In the genomic region with DNA sequence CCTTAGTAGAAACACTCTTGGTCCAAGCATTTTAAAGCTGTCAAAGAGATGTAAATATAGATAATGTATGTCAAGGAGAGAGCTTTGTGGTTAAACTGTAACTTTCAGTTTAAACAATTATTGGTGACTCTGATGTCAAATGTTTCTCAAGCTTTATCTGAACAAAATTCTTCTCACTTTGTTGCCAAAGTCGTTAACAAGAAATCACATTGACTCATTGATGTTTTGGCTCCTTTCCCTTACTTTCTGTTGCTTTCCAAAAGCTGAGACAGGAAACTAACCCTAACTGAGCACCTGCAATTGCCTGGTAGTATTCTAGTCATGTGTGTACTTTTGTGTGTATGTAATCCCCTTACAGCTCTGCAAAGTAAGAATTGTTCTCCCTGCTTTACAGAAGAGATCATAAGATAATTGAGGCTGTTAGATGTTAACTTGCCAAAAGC, we compare ENCODE assay signal across 12 cellular contexts.
A peak's percentile ranks its signal among the peaks of the same experiment; 100 is the strongest.
DNase-seq lines count a peak whose midpoint lies in the region; ATAC-seq and TF ChIP-seq lines count a peak whose summit lies in the region.
"Had no signal": no experiment of that assay in that cellular context is flagged by ENCODE, and none has a peak within 500 bp of the region (broad histone marks: within the 10 kb centered on the region; RNA-seq: fewer than 3 reads in every experiment).

No MANE protein-coding gene starts in this region.

- ATAC-seq in GM21526 (IDR thresholded peaks at IDR 0.05; ENCODE audit: low FRiP score, unreplicated experiment) (peak; percentile 72), GM21825 (IDR thresholded peaks at IDR 0.05; ENCODE audit: unreplicated experiment) (no peak), HG03045 (IDR thresholded peaks at IDR 0.05; ENCODE audit: unreplicated experiment) (no peak)
- ATAC-seq: activated CD8-positive, alpha-beta T cell treated with anti-CD3 and anti-CD28 coated beads for 36 hours had no signal

- TF ChIP-seq CTCF in AG04450 (IDR thresholded peaks at IDR 0.05; ENCODE audit: low read depth, low read length) (no peak), epithelial cell of esophagus (IDR thresholded peaks at IDR 0.05; ENCODE audit: insufficient read depth, low read depth, low read length, missing control alignments) (no peak)

- CTCF ChIA-PET in AG04450 (lab: Charles Lee) = no interaction called here

- POLR2A ChIA-PET in AG04450 (lab: Yijun Ruan, JAX) = no interaction called here

- H3K27ac ChIP-seq in AG04450 (ENCODE audit: low read depth, low read length) (no peak overlapping the region), KOPT-K1 (ENCODE audit: low read depth, low read length, poor library complexity, severe bottlenecking) (peak overlapping the region; percentile 97)
- H3K27ac ChIP-seq: parathyroid adenoma had no signal

- H3K9me3 ChIP-seq in AG04450 (ENCODE audit: control insufficient read depth, insufficient read depth, low read length) = no peaks in the 10 kb centered on the region
- H3K9me3 ChIP-seq in KOPT-K1 (ENCODE audit: insufficient read depth, low read length, poor library complexity, severe bottlenecking) = peaks cover 11% of the 10 kb centered on the region

- peak; percentile 46 for DNase-seq in AG04450 (ENCODE audit: low read depth, low spot score)
- peak; percentile 5 for DNase-seq in epithelial cell of esophagus (ENCODE audit: low read depth)
- no peak for DNase-seq in AML-193 (lab: John Stamatoyannopoulos, UW)
- no peak for DNase-seq in NCI-H774 (lab: John Stamatoyannopoulos, UW)
- DNase-seq: activated CD8-positive, alpha-beta T cell treated with anti-CD3 and anti-CD28 coated beads for 36 hours; erythroblast; NCI-H345 had no signal

- H3K27me3 ChIP-seq in AG04450 (ENCODE audit: control insufficient read depth, insufficient read depth, low read length) = no peaks in the 10 kb centered on the region

- no peaks in the 10 kb centered on the region; the same call in 1 of the 2 replicates for H3K36me3 ChIP-seq in KOPT-K1 (ENCODE audit: insufficient read depth, low read length)

- H3K4me3 ChIP-seq in AG04450 (ENCODE audit: low read depth, low read length) (no peak overlapping the region), epithelial cell of esophagus (ENCODE audit: low read length) (no peak overlapping the region)

Comparison
In these comparisons a context has a peak if more than half of its experiments do, and no peak if none do; other contexts are left out.
1. DNase-seq: peak in AG04450 (single experiment) and epithelial cell of esophagus (single experiment); none in AML-193 (0 of 2) and NCI-H774 (single experiment).